ENCODE assay signal across 13 cellular contexts in genomic region chr1:166944186-166944967, GRCh38. TPM values are rescaled to one million over a fixed set of nuclear protein-coding genes. Genes with fewer than 3 reads are reported as not detected.
DNase-seq lines count a peak whose midpoint lies in the region; ATAC-seq and TF ChIP-seq lines count a peak whose summit lies in the region.
"Had no signal": no experiment of that assay in that cellular context is flagged by ENCODE, and none has a peak within 500 bp of the region (broad histone marks: within the 10 kb centered on the region; RNA-seq: fewer than 3 reads in every experiment).

No MANE protein-coding gene starts in this region.

- no peaks in the 10 kb centered on the region for H3K27me3 ChIP-seq in kidney epithelial cell (ENCODE audit: control insufficient read depth, insufficient read depth, low read length)

- H3K4me1 Mint-ChIP-seq in T-helper 2 cell treated with Interferon-gamma antibody and Interleukin-4, amounts not matched to agents 5 μg/mL and 100 μg/mL, for 36 hours (ENCODE audit: low read depth): peaks cover 32% of the 10 kb centered on the region

- no peak overlapping the region for H3K27ac Mint-ChIP-seq in T-helper 2 cell treated with Interferon-gamma antibody and Interleukin-4, amounts not matched to agents 5 μg/mL and 100 μg/mL, for 36 hours

- H3K4me3 ChIP-seq in kidney epithelial cell (ENCODE audit: low read depth, low read length): no peak overlapping the region
- H3K4me3 ChIP-seq: GM23248 had no signal

- DNase-seq in CMK (ENCODE audit: low read depth) (peak; percentile 27), H4 (ENCODE audit: low spot score) (peak; percentile 61), kidney epithelial cell (ENCODE audit: low read depth) (peak; percentile 91), germinal center (ENCODE audit: low spot score) (no peak), NCI-H524 treated with DMSO at 0.1 percent for 48 hours (lab: John Stamatoyannopoulos, UW) (no peak)
- peak; percentile 13 for DNase-seq in T-helper 2 cell treated with Interferon-gamma antibody and Interleukin-4, amounts not matched to agents 5 μg/mL and 100 μg/mL, for 36 hours (ENCODE audit: low spot score)
- DNase-seq in stimulated activated naive CD4-positive, alpha-beta T cell treated with Interleukin-2 at 50 U/mL for 16 hours (lab: John Stamatoyannopoulos, UW): no peak
- DNase-seq: GM23248, posterior cingulate gyrus, trophoblast cell had no signal

- ATAC-seq in HG03571 (IDR thresholded peaks at IDR 0.05; ENCODE audit: unreplicated experiment): no peak

- H3K27me3 Mint-ChIP-seq in T-helper 2 cell treated with Interferon-gamma antibody and Interleukin-4, amounts not matched to agents 5 μg/mL and 100 μg/mL, for 36 hours (ENCODE audit: low read depth): peaks cover 22% of the 10 kb centered on the region

- no peaks in the 10 kb centered on the region for H3K9me3 Mint-ChIP-seq in T-helper 2 cell treated with Interferon-gamma antibody and Interleukin-4, amounts not matched to agents 5 μg/mL and 100 μg/mL, for 36 hours

- no peak for TF ChIP-seq CTCF in kidney epithelial cell (IDR thresholded peaks at IDR 0.05; ENCODE audit: insufficient read depth, low read length, poor library complexity, severe bottlenecking)

- H3K4me3 Mint-ChIP-seq in T-helper 2 cell treated with Interferon-gamma antibody and Interleukin-4, amounts not matched to agents 5 μg/mL and 100 μg/mL, for 36 hours: no peak overlapping the region

- H3K36me3 Mint-ChIP-seq in T-helper 2 cell treated with Interferon-gamma antibody and Interleukin-4, amounts not matched to agents 5 μg/mL and 100 μg/mL, for 36 hours (ENCODE audit: low read depth): no peaks in the 10 kb centered on the region

- no peaks in the 10 kb centered on the region for H3K36me3 ChIP-seq in kidney epithelial cell (ENCODE audit: control insufficient read depth, insufficient read depth, low read length)

RNA-seq across cellular contexts. Expression of gene ILDR2, which starts 31.0 kb away (rescaled TPM):
- 5.9 and 7.0 TPM in 2 replicates for total RNA-seq in H4 (2014; rRNA removed; shearing (Covaris generic))
- 1.3 and 3.8 TPM in 2 replicates for total RNA-seq in kidney epithelial cell
- total RNA-seq: endothelial cell of umbilical vein, GM23248 had no signal

RNA-seq across cellular contexts. Expression of gene MAEL, which starts 44.7 kb away (rescaled TPM):
- not detected in 2 replicates for total RNA-seq in H4 (2014; rRNA removed; shearing (Covaris generic))
- 0.33 TPM in 1 of 2 replicates, not detected in the other for total RNA-seq in kidney epithelial cell
- total RNA-seq: endothelial cell of umbilical vein, GM23248, OCI-LY7 had no signal

Comparison
In these comparisons a context has a peak if more than half of its experiments do, and no peak if none do; other contexts are left out.
1. DNase-seq: peak in CMK (single experiment), H4 (single experiment), T-helper 2 cell treated with Interferon-gamma antibody and Interleukin-4, amounts not matched to agents 5 μg/mL and 100 μg/mL, for 36 hours (single experiment) and kidney epithelial cell (single experiment); none in stimulated activated naive CD4-positive, alpha-beta T cell treated with Interleukin-2 at 50 U/mL for 16 hours (single experiment), germinal center (single experiment) and NCI-H524 treated with DMSO at 0.1 percent for 48 hours (single experiment).